In the genomic region with DNA sequence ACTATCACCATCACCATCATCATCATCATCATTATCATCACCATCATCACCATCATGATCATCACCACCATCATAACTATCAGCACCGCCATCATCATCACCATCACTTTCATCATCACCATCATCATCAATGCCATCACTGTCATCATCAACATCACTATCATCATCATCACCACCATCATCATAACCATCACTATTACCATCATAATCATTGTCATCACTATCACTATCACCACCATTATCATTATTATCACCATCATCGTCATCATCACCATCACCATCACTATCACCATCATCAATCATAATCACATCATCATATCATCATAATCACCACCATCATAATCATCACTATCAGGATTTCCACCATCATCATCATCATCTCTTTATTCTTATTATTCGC, we compare ENCODE assay signal across 7 cellular contexts.
"Had no signal": no experiment of that assay in that cellular context is flagged by ENCODE, and none has a peak within 500 bp of the region (broad histone marks: within the 10 kb centered on the region; RNA-seq: fewer than 3 reads in every experiment).

No MANE protein-coding gene starts in this region.

- DNase-seq: GM23248, GOT3, H9, HCEC 1CT, KG1 had no signal

- H3K4me1 Mint-ChIP-seq: H9, IgD-negative memory B cell had no signal

- H2AFZ ChIP-seq: GM23248 had no signal

- H3K9me3 Mint-ChIP-seq: H9 had no signal

- FAIRE-seq: H54 had no signal

- H3K27me3 Mint-ChIP-seq: IgD-negative memory B cell had no signal

- H3K9ac ChIP-seq: GM23248 had no signal

- H3K27ac ChIP-seq: GM23248 had no signal

- H3K4me3 ChIP-seq: GM23248 had no signal

- H3K27ac Mint-ChIP-seq: H9, IgD-negative memory B cell had no signal

- H3K4me3 Mint-ChIP-seq: H9, IgD-negative memory B cell had no signal
